8 cellular contexts compared by ENCODE assay signal in the genomic region with DNA sequence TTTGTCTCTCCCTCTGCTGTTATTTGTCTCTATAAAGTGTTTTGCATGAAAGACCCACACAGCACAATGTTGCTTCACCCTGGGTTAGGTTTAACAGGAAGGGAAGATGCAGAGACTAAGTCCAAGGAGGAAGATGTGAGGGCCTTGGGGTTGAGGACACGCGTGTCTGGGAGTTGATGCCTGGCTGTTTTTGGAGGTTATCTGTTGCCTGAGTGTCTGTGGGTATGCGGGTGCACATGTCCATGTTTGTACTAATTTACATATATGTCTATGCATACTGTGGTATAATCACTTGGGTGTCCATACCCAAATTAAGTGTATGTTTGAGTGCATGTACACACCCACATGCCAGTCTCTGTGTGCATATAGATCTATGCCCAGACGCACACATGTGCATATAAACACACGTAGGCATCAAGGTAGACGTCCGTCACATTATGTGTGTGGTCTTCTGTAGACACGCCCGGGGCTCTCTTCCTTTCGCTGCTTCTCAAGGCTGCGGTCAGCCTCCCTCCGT. TPM values are rescaled to one million over a fixed set of nuclear protein-coding genes. Genes with fewer than 3 reads are reported as not detected.
DNase-seq lines count a peak whose midpoint lies in the region; ATAC-seq and TF ChIP-seq lines count a peak whose summit lies in the region.

No MANE protein-coding gene starts in this region.

- intact Hi-C loops in sciatic nerve (cut with DNase I): no loop called here

- no peak for TF ChIP-seq CTCF in fibroblast of mammary gland (conservative IDR thresholded peaks at IDR 0.05; ENCODE audit: control insufficient read depth, insufficient read depth, low read depth, low read length)

- POLR2A ChIA-PET in HEK293T (lab: Yijun Ruan, JAX): no interaction called here

- DNase-seq in NCI-H345 (lab: John Stamatoyannopoulos, UW) (peak; percentile 45), NCI-H345 treated with DMSO at 0.1 percent for 48 hours (lab: John Stamatoyannopoulos, UW; ENCODE audit: unreplicated experiment) (no peak), fibroblast of mammary gland (ENCODE audit: low read depth) (no peak), sciatic nerve (ENCODE audit: low spot score) (no peak), HEK293T (ENCODE audit: extremely low spot score) (no peak)
- no peak for DNase-seq in stimulated activated CD4-positive, alpha-beta T cell treated with anti-CD3 and anti-CD28 coated beads, Interleukin-4, amount 100 ng/mL, for 4 hours

- CTCF ChIA-PET in HEK293T (lab: Yijun Ruan, JAX): no interaction called here

- H3K4me3 ChIP-seq in fibroblast of mammary gland (ENCODE audit: control insufficient read depth, low read depth, low read length): peak overlapping the region; percentile 48

- ATAC-seq in SK-N-SH treated with all-trans-retinoic acid at 6 μM for 48 hours: peak; percentile 43; the same call in 2 of the 3 replicates
- ATAC-seq in sciatic nerve: peak; percentile 40
- ATAC-seq in GM21619 (IDR thresholded peaks at IDR 0.05; ENCODE audit: unreplicated experiment): no peak

TF ChIP-seq in SK-N-SH treated with all-trans-retinoic acid at 6 μM for 48 hours, 23 proteins besides CTCF, POLR2A, EP300 and RAD21:
- TF ChIP-seq PPARA (CRISPR knock-in tag; IDR thresholded peaks at IDR 0.05; ENCODE audit: borderline replicate concordance) (no peak), ZFP3 (CRISPR knock-in tag; IDR thresholded peaks at IDR 0.05) (no peak), RARB (CRISPR knock-in tag; IDR thresholded peaks at IDR 0.05) (no peak), CSDC2 (CRISPR knock-in tag; IDR thresholded peaks at IDR 0.05) (no peak), ZFP30 (CRISPR knock-in tag; IDR thresholded peaks at IDR 0.05) (no peak), TOX (CRISPR knock-in tag; IDR thresholded peaks at IDR 0.05; ENCODE audit: borderline replicate concordance) (no peak)
- TF ChIP-seq, protein P1, sequence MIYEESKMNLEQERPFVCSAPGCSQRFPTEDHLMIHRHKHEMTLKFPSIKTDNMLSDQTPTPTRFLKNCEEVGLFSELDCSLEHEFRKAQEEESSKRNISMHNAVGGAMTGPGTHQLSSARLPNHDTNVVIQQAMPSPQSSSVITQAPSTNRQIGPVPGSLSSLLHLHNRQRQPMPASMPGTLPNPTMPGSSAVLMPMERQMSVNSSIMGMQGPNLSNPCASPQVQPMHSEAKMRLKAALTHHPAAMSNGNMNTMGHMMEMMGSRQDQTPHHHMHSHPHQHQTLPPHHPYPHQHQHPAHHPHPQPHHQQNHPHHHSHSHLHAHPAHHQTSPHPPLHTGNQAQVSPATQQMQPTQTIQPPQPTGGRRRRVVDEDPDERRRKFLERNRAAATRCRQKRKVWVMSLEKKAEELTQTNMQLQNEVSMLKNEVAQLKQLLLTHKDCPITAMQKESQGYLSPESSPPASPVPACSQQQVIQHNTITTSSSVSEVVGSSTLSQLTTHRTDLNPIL (CRISPR knock-in tag; IDR thresholded peaks at IDR 0.05; ENCODE audit: low read depth): no peak

TF ChIP-seq in HEK293T, 16 proteins besides CTCF, POLR2A, EP300 and RAD21:
- no peak for TF ChIP-seq ARNT (IDR thresholded peaks at IDR 0.05)
- no peak for TF ChIP-seq FOXK2 (IDR thresholded peaks at IDR 0.05)
- no peak for TF ChIP-seq SUZ12 (IDR thresholded peaks at IDR 0.05)
- no peak for TF ChIP-seq TARDBP (IDR thresholded peaks at IDR 0.05)
- TF ChIP-seq LEF1 (IDR thresholded peaks at IDR 0.05; ENCODE audit: borderline replicate concordance): no peak
- TF ChIP-seq FOXM1 (IDR thresholded peaks at IDR 0.05; ENCODE audit: borderline replicate concordance): no peak

RNA-seq across cellular contexts. Expression of a gene that starts 1.0 kb away (rescaled TPM):
- total RNA-seq in sciatic nerve: 29.4 TPM
